ENCODE assay signal across 9 cellular contexts in the genomic region with DNA sequence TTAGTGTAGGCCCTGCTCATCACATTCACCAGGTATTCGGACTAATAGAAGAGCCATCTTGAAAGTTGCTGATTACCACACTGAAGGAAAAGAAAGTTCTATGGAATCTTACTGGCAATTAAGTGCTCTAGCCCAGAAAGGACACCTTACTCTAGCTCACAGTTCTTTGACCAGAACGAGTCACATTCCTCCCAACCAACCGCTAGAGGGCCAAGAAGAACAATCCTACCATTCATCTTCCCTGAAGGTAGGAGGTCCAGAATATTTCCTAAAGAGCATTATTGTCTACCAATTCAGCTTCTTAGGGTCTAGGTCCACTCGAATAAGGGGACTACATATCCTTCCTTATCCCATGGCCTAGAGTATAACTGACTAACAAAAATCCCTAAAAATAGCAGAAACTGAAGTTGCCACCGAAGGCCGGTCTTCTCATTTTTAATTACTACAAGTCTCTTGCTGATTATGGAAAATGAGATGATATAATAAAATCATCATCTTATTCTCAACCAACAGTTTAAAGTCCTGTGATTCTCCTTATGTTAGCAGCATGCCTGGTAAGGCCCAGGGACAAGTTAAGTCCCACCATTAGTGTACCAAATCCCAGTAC. TPM values are rescaled to one million over a fixed set of nuclear protein-coding genes. Genes with fewer than 3 reads are reported as not detected.
DNase-seq lines count a peak whose midpoint lies in the region; ATAC-seq lines count a peak whose summit lies in the region.
"Had no signal": no experiment of that assay in that cellular context is flagged by ENCODE, and none has a peak within 500 bp of the region (broad histone marks: within the 10 kb centered on the region; RNA-seq: fewer than 3 reads in every experiment).

No MANE protein-coding gene starts in this region.

- no peak overlapping the region for H3K27ac Mint-ChIP-seq in activated CD4-positive, alpha-beta memory T cell treated with anti-CD3 and anti-CD28 coated beads for 36 hours
- no peak overlapping the region for H3K27ac Mint-ChIP-seq in activated CD4-positive, alpha-beta memory T cell treated with anti-CD3 and anti-CD28 coated beads, Interleukin-2, amount 10 ng/mL, durations not matched to agents 7 days and 5 days
- H3K27ac Mint-ChIP-seq in activated CD4-positive, alpha-beta T cell treated with anti-CD3 and anti-CD28 coated beads, Interleukin-2, amount 10 ng/mL, durations not matched to agents 24 days and 14 days = no peak overlapping the region
- H3K27ac Mint-ChIP-seq in stimulated activated memory B cell treated with anti-CD40 and anti-IgM and Interleukin-4, amounts not matched to agents 10 μg/mL and 1 μg/mL and 100 μg/mL, for 72 hours = no peak overlapping the region

- no peak overlapping the region for H3K4me3 Mint-ChIP-seq in activated CD4-positive, alpha-beta memory T cell treated with anti-CD3 and anti-CD28 coated beads for 36 hours
- H3K4me3 Mint-ChIP-seq in activated CD4-positive, alpha-beta memory T cell treated with anti-CD3 and anti-CD28 coated beads, Interleukin-2, amount 10 ng/mL, durations not matched to agents 7 days and 5 days = no peak overlapping the region
- H3K4me3 Mint-ChIP-seq in activated CD4-positive, alpha-beta T cell treated with anti-CD3 and anti-CD28 coated beads, Interleukin-2, amount 10 ng/mL, durations not matched to agents 24 days and 14 days = no peak overlapping the region
- H3K4me3 Mint-ChIP-seq in stimulated activated memory B cell treated with anti-CD40 and anti-IgM and Interleukin-4, amounts not matched to agents 10 μg/mL and 1 μg/mL and 100 μg/mL, for 72 hours = no peak overlapping the region
- H3K4me3 Mint-ChIP-seq: central memory CD8-positive, alpha-beta T cell had no signal

- no peaks in the 10 kb centered on the region for H3K4me1 ChIP-seq in Karpas-422 (ENCODE audit: low read length)

- no peak overlapping the region for H3K4me2 ChIP-seq in Karpas-422 (ENCODE audit: low read depth, low read length, poor library complexity, severe bottlenecking)

- no peak overlapping the region for H3K9ac ChIP-seq in Karpas-422 (ENCODE audit: low read length)

- intact Hi-C loops in activated CD4-positive, alpha-beta memory T cell treated with anti-CD3 and anti-CD28 coated beads for 36 hours (cut with micrococcal nuclease) = loop anchor here (1.0 kb wide), 1 partner anchor 68 kb away; no protein-coding TSS in a partner anchor
- intact Hi-C loops in activated CD4-positive, alpha-beta T cell treated with anti-CD3 and anti-CD28 coated beads, Interleukin-2, amount 10 ng/mL, durations not matched to agents 24 days and 14 days (cut with micrococcal nuclease) = loop anchor here (1.0 kb wide), 1 partner anchor 69 kb away; a partner anchor contains a TSS
- intact Hi-C loops in left cardiac atrium (cut with DNase I) = loop anchor here in 1 of 2 donors (5.0 kb wide), 1 partner anchor 67 kb away; a partner anchor contains a TSS

- POLR2A ChIA-PET in activated CD4-positive, alpha-beta memory T cell treated with anti-CD3 and anti-CD28 coated beads for 36 hours (lab: Charles Lee) = no interaction called here
- POLR2A ChIA-PET in activated CD4-positive, alpha-beta memory T cell treated with anti-CD3 and anti-CD28 coated beads, Interleukin-2, amount 10 ng/mL, durations not matched to agents 7 days and 5 days (lab: Charles Lee) = interaction anchor here (0.5 kb wide), 1 partner anchor 89 kb away, joined by 3 read pairs; no protein-coding TSS in a partner anchor

- H3K79me2 ChIP-seq in Karpas-422 (ENCODE audit: low read length) = no peaks in the 10 kb centered on the region

- no peak overlapping the region for H3K27ac ChIP-seq in Karpas-422 (ENCODE audit: low read length)

- no peaks in the 10 kb centered on the region for H3K9me3 Mint-ChIP-seq in activated CD4-positive, alpha-beta memory T cell treated with anti-CD3 and anti-CD28 coated beads for 36 hours
- H3K9me3 Mint-ChIP-seq in activated CD4-positive, alpha-beta memory T cell treated with anti-CD3 and anti-CD28 coated beads, Interleukin-2, amount 10 ng/mL, durations not matched to agents 7 days and 5 days = no peaks in the 10 kb centered on the region
- H3K9me3 Mint-ChIP-seq in activated CD4-positive, alpha-beta T cell treated with anti-CD3 and anti-CD28 coated beads, Interleukin-2, amount 10 ng/mL, durations not matched to agents 24 days and 14 days = no peaks in the 10 kb centered on the region
- no peaks in the 10 kb centered on the region for H3K9me3 Mint-ChIP-seq in stimulated activated memory B cell treated with anti-CD40 and anti-IgM and Interleukin-4, amounts not matched to agents 10 μg/mL and 1 μg/mL and 100 μg/mL, for 72 hours
- H3K9me3 Mint-ChIP-seq: central memory CD8-positive, alpha-beta T cell had no signal

- no peaks in the 10 kb centered on the region for H3K36me3 ChIP-seq in Karpas-422 (ENCODE audit: insufficient read depth, low read length)

- H3K9me3 ChIP-seq in Karpas-422 (ENCODE audit: low read length) = no peaks in the 10 kb centered on the region

- no peak overlapping the region for H3K4me3 ChIP-seq in Karpas-422 (ENCODE audit: low read length)

- H3K27me3 Mint-ChIP-seq in activated CD4-positive, alpha-beta memory T cell treated with anti-CD3 and anti-CD28 coated beads for 36 hours = peaks cover 16% of the 10 kb centered on the region
- H3K27me3 Mint-ChIP-seq in activated CD4-positive, alpha-beta memory T cell treated with anti-CD3 and anti-CD28 coated beads, Interleukin-2, amount 10 ng/mL, durations not matched to agents 7 days and 5 days = peaks cover 52% of the 10 kb centered on the region
- H3K27me3 Mint-ChIP-seq in activated CD4-positive, alpha-beta T cell treated with anti-CD3 and anti-CD28 coated beads, Interleukin-2, amount 10 ng/mL, durations not matched to agents 24 days and 14 days = peaks cover 39% of the 10 kb centered on the region
- H3K27me3 Mint-ChIP-seq in stimulated activated memory B cell treated with anti-CD40 and anti-IgM and Interleukin-4, amounts not matched to agents 10 μg/mL and 1 μg/mL and 100 μg/mL, for 72 hours = no peaks in the 10 kb centered on the region

- ATAC-seq in GM21576 (IDR thresholded peaks at IDR 0.05; ENCODE audit: unreplicated experiment) = peak; percentile 85
- ATAC-seq in left cardiac atrium = peak; percentile 70 to 77
- ATAC-seq in stimulated activated memory B cell treated with anti-CD40 and anti-IgM and Interleukin-4, amounts not matched to agents 10 μg/mL and 1 μg/mL and 100 μg/mL, for 72 hours = peak; percentile 56

- H3K9me2 ChIP-seq in Karpas-422 (replicated peaks; ENCODE audit: insufficient read depth, low read length) = no peaks in the 10 kb centered on the region

- H4K20me1 ChIP-seq in Karpas-422 (ENCODE audit: insufficient read depth, low read depth, low read length) = no peaks in the 10 kb centered on the region

- DNase-seq in activated CD4-positive, alpha-beta memory T cell treated with anti-CD3 and anti-CD28 coated beads for 36 hours = peak; percentile 14
- no peak for DNase-seq in activated CD4-positive, alpha-beta memory T cell treated with anti-CD3 and anti-CD28 coated beads, Interleukin-2, amount 10 ng/mL, durations not matched to agents 7 days and 5 days
- DNase-seq in Karpas-422 = peak; percentile 74
- peak; percentile 67 for DNase-seq in activated CD4-positive, alpha-beta T cell treated with anti-CD3 and anti-CD28 coated beads, Interleukin-2, amount 10 ng/mL, durations not matched to agents 24 days and 14 days
- DNase-seq in left cardiac atrium = no peak
- no peak for DNase-seq in ureter (ENCODE audit: low spot score)

- H3K27me3 ChIP-seq in Karpas-422 (ENCODE audit: low read length) = no peaks in the 10 kb centered on the region

- no peaks in the 10 kb centered on the region for H3K36me3 Mint-ChIP-seq in activated CD4-positive, alpha-beta memory T cell treated with anti-CD3 and anti-CD28 coated beads for 36 hours
- H3K36me3 Mint-ChIP-seq in activated CD4-positive, alpha-beta memory T cell treated with anti-CD3 and anti-CD28 coated beads, Interleukin-2, amount 10 ng/mL, durations not matched to agents 7 days and 5 days (ENCODE audit: low read depth) = no peaks in the 10 kb centered on the region
- H3K36me3 Mint-ChIP-seq in activated CD4-positive, alpha-beta T cell treated with anti-CD3 and anti-CD28 coated beads, Interleukin-2, amount 10 ng/mL, durations not matched to agents 24 days and 14 days (ENCODE audit: low read depth) = no peaks in the 10 kb centered on the region
- H3K36me3 Mint-ChIP-seq in stimulated activated memory B cell treated with anti-CD40 and anti-IgM and Interleukin-4, amounts not matched to agents 10 μg/mL and 1 μg/mL and 100 μg/mL, for 72 hours = no peaks in the 10 kb centered on the region

- no peaks in the 10 kb centered on the region for H3K4me1 Mint-ChIP-seq in activated CD4-positive, alpha-beta memory T cell treated with anti-CD3 and anti-CD28 coated beads for 36 hours (ENCODE audit: low read depth)
- no peaks in the 10 kb centered on the region for H3K4me1 Mint-ChIP-seq in activated CD4-positive, alpha-beta memory T cell treated with anti-CD3 and anti-CD28 coated beads, Interleukin-2, amount 10 ng/mL, durations not matched to agents 7 days and 5 days
- H3K4me1 Mint-ChIP-seq in activated CD4-positive, alpha-beta T cell treated with anti-CD3 and anti-CD28 coated beads, Interleukin-2, amount 10 ng/mL, durations not matched to agents 24 days and 14 days = no peaks in the 10 kb centered on the region
- H3K4me1 Mint-ChIP-seq in stimulated activated memory B cell treated with anti-CD40 and anti-IgM and Interleukin-4, amounts not matched to agents 10 μg/mL and 1 μg/mL and 100 μg/mL, for 72 hours = no peaks in the 10 kb centered on the region
- H3K4me1 Mint-ChIP-seq: central memory CD8-positive, alpha-beta T cell had no signal

- no peak overlapping the region for H2AFZ ChIP-seq in Karpas-422 (ENCODE audit: low read length)

- CTCF ChIA-PET in activated CD4-positive, alpha-beta memory T cell treated with anti-CD3 and anti-CD28 coated beads for 36 hours (lab: Charles Lee) = interaction anchor here (0.6 to 6.5 kb wide), 17 partner anchors 9 to 470 kb away, joined by 3 to 96 read pairs (median 4); a partner anchor contains a TSS
- CTCF ChIA-PET in activated CD4-positive, alpha-beta memory T cell treated with anti-CD3 and anti-CD28 coated beads, Interleukin-2, amount 10 ng/mL, durations not matched to agents 7 days and 5 days (lab: Charles Lee) = interaction anchor here (1.2 to 3.4 kb wide), 10 partner anchors 9 to 68 kb away, joined by 3 to 40 read pairs (median 7); a partner anchor contains a TSS

RNA-seq across cellular contexts. Expression of a gene that starts 2.7 kb away (rescaled TPM):
- total RNA-seq in activated CD4-positive, alpha-beta memory T cell treated with anti-CD3 and anti-CD28 coated beads for 36 hours = not detected
- total RNA-seq in activated CD4-positive, alpha-beta memory T cell treated with anti-CD3 and anti-CD28 coated beads, Interleukin-2, amount 10 ng/mL, durations not matched to agents 7 days and 5 days = not detected
- total RNA-seq in Karpas-422 (2014; rRNA removed; shearing (Covaris generic); ENCODE audit: low replicate concordance) = not detected in 2 replicates
- not detected in 2 replicates for total RNA-seq in activated CD4-positive, alpha-beta T cell treated with anti-CD3 and anti-CD28 coated beads, Interleukin-2, amount 10 ng/mL, durations not matched to agents 24 days and 14 days
- total RNA-seq in left cardiac atrium (under 1 TPM in 1 of 2 donors, not detected in 1; 0.62 TPM), ureter (0.18 TPM)

Comparison
In these comparisons a context has a peak if more than half of its experiments do, and no peak if none do; other contexts are left out.
1. DNase-seq: peak in activated CD4-positive, alpha-beta memory T cell treated with anti-CD3 and anti-CD28 coated beads for 36 hours (single experiment), Karpas-422 (single experiment) and activated CD4-positive, alpha-beta T cell treated with anti-CD3 and anti-CD28 coated beads, Interleukin-2, amount 10 ng/mL, durations not matched to agents 24 days and 14 days (single experiment); none in activated CD4-positive, alpha-beta memory T cell treated with anti-CD3 and anti-CD28 coated beads, Interleukin-2, amount 10 ng/mL, durations not matched to agents 7 days and 5 days (single experiment), left cardiac atrium (single experiment) and ureter (single experiment).
2. Peak in every context shown above with its lines, with median percentiles within 50 percentile points of each other: ATAC-seq.